In the genomic region with DNA sequence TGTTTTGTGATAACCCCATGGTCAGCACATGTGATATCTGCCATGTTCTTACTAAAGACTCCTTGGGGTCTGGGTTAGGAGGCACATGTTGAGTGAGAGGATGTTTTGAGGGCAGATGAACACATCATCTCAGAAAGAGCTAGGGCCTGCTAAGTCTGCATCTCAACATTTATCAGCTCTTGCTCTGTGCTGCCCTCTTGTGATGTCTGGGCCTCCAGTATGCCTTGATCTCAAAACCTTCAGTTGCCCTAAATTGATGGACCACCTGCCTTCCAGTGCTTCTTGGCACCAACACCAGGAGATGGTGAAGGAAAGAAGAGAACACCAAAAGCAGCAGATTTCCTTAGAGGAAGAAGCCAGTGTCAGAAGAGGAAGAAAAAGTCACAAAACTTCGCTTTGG, we compare ENCODE assay signal across 8 cellular contexts. TPM values are rescaled to one million over a fixed set of nuclear protein-coding genes. Genes with fewer than 3 reads are reported as not detected.
DNase-seq lines count a peak whose midpoint lies in the region; ATAC-seq and TF ChIP-seq lines count a peak whose summit lies in the region.

No MANE protein-coding gene starts in this region.

- no peak overlapping the region for H3K56ac ChIP-seq in H9 (ENCODE audit: insufficient read length, low read depth, low read length)

- H3K18ac ChIP-seq in H9 (ENCODE audit: insufficient read length, low read depth, low read length): no peak overlapping the region

- POLR2A ChIA-PET in SK-N-SH (lab: Yijun Ruan, JAX): no interaction called here

- TF ChIP-seq CTCF in H9 (conservative IDR thresholded peaks at IDR 0.05): peak; percentile 61; the same call in 2 of the 3 replicates
- peak; percentile 67 for TF ChIP-seq CTCF in SK-N-SH (IDR thresholded peaks at IDR 0.05)

- no peak overlapping the region for H3K4me3 ChIP-seq in SK-N-SH (ENCODE audit: low read depth in 2 of 2, low read length in 1 of 2)

- H3K79me1 ChIP-seq in H9 (ENCODE audit: insufficient read depth, low read depth, low read length, poor library complexity, severe bottlenecking): no peaks in the 10 kb centered on the region

- H3K23me2 ChIP-seq in H9 (ENCODE audit: insufficient read length, low read depth, low read length, poor library complexity, severe bottlenecking): no peaks in the 10 kb centered on the region

- no peak overlapping the region for H3K27ac Mint-ChIP-seq in H9

- no peaks in the 10 kb centered on the region for H3K27me3 Mint-ChIP-seq in H9 (ENCODE audit: low read depth)

- H2BK20ac ChIP-seq in H9 (ENCODE audit: low read depth, low read length, poor library complexity, severe bottlenecking): no peak overlapping the region

- no peak overlapping the region for H3K9ac ChIP-seq in H9 (ENCODE audit: extremely low read depth, insufficient read length, low read length)
- no peak overlapping the region for H3K9ac ChIP-seq in SK-N-SH

- H2BK15ac ChIP-seq in H9 (ENCODE audit: low read depth, low read length): no peak overlapping the region

- no peaks in the 10 kb centered on the region for H3K9me2 ChIP-seq in SK-N-SH

- ATAC-seq in GM18520 (IDR thresholded peaks at IDR 0.05; ENCODE audit: unreplicated experiment): no peak
- no peak for ATAC-seq in GM21367 (IDR thresholded peaks at IDR 0.05; ENCODE audit: unreplicated experiment)
- no peak for ATAC-seq in GM21390 (IDR thresholded peaks at IDR 0.05; ENCODE audit: unreplicated experiment)
- no peak for ATAC-seq in HG03521 (IDR thresholded peaks at IDR 0.05; ENCODE audit: unreplicated experiment)

- no peak overlapping the region for H2BK120ac ChIP-seq in H9 (ENCODE audit: low read depth, low read length, poor library complexity, severe bottlenecking)

- H2BK12ac ChIP-seq in H9 (ENCODE audit: insufficient read length, low read depth, low read length): no peak overlapping the region

- H3K36me3 Mint-ChIP-seq in H9 (ENCODE audit: insufficient read depth in 1 of 3, low read depth in 3 of 3): peaks cover 0 to 14% (median 5%) of the 10 kb centered on the region in 3 experiments; a peak in 5 of 7 replicates

- H3K4me1 ChIP-seq in H9 (ENCODE audit: insufficient read depth, low read length) (peaks cover 3% of the 10 kb centered on the region), SK-N-SH (ENCODE audit: control insufficient read depth in 1 of 2, insufficient read depth in 2 of 2, low read depth in 1 of 2, low read length in 1 of 2) (no peaks in the 10 kb centered on the region; a peak in 1 of 4 replicates)

- no CpG with 5 or more reads among the region's 1 CpG for WGBS in H9 (ENCODE audit: extremely low coverage, insufficient read length, low lambda C conversion rate)
- WGBS in SK-N-SH (ENCODE audit: low lambda C conversion rate): 62% methylated on average over 1 of the region's 1 CpG

- H3K4me2 ChIP-seq in H9 (ENCODE audit: insufficient read depth, insufficient read length, low read length) (no peak overlapping the region), SK-N-SH (no peak overlapping the region)

- no peaks in the 10 kb centered on the region for H3K9me3 ChIP-seq in H9 (ENCODE audit: control insufficient read depth, low read depth, low read length)
- H3K9me3 ChIP-seq in SK-N-SH: no peaks in the 10 kb centered on the region

- DNase-seq in AG20443 (ENCODE audit: low spot score) (peak; percentile 31), H9 (no peak), SK-N-SH (no peak), inferior parietal cortex (ENCODE audit: extremely low spot score) (peak; percentile 27)

- no peak overlapping the region for H4K8ac ChIP-seq in H9 (replicated peaks; ENCODE audit: insufficient read length, low read depth, low read length)

- no peak overlapping the region for H2AK5ac ChIP-seq in H9 (ENCODE audit: insufficient read length, low read length)

- H4K5ac ChIP-seq in H9 (ENCODE audit: insufficient read length, low read depth, low read length): no peak overlapping the region

- TF ChIP-seq RAD21 in SK-N-SH (IDR thresholded peaks at IDR 0.05; ENCODE audit: low read length): peak; percentile 62

- CTCF ChIA-PET in SK-N-SH (lab: Yijun Ruan, JAX): interaction anchor here (0.7 to 2.9 kb wide), 6 partner anchors 10 to 408 kb away, joined by 3 to 11 read pairs (median 4); no protein-coding TSS in a partner anchor

- no peak overlapping the region for H3T11ph ChIP-seq in H9 (ENCODE audit: low read length)

- no peaks in the 10 kb centered on the region for H4K20me1 ChIP-seq in H9 (ENCODE audit: control insufficient read depth, insufficient read depth, insufficient read length)
- H4K20me1 ChIP-seq in SK-N-SH (ENCODE audit: insufficient read depth): no peaks in the 10 kb centered on the region

- H3K36me3 ChIP-seq in SK-N-SH (replicated peaks in 1 of 2; ENCODE audit: control insufficient read depth in 1 of 2, insufficient read depth in 2 of 2, low read length in 1 of 2): no peaks in the 10 kb centered on the region

- H3K79me2 ChIP-seq in H9 (ENCODE audit: insufficient read depth, low read length): peaks cover 17% of the 10 kb centered on the region
- H3K79me2 ChIP-seq in SK-N-SH (ENCODE audit: insufficient read depth): no peaks in the 10 kb centered on the region

- TF ChIP-seq EP300 in SK-N-SH (IDR thresholded peaks at IDR 0.05; ENCODE audit: borderline replicate concordance in 1 of 2, low read depth in 1 of 2, low read length in 1 of 2): no peak

- no peak overlapping the region for H3K27ac ChIP-seq in H9 (ENCODE audit: insufficient read length, low read depth, low read length)
- no peak overlapping the region for H3K27ac ChIP-seq in SK-N-SH (ENCODE audit: low read depth in 2 of 2, low read length in 1 of 2)

- no peak overlapping the region for H2AFZ ChIP-seq in H9 (ENCODE audit: low read length)
- no peak overlapping the region for H2AFZ ChIP-seq in SK-N-SH (ENCODE audit: low read depth)

- no peak overlapping the region for H3K14ac ChIP-seq in H9 (ENCODE audit: insufficient read depth, low read length)

- H2BK5ac ChIP-seq in H9 (ENCODE audit: insufficient read length, low read length): no peak overlapping the region

- no peak overlapping the region for H3K23ac ChIP-seq in H9 (ENCODE audit: insufficient read length, low read depth, low read length)

- peaks cover 19 to 32% of the 10 kb centered on the region in 2 experiments for H3K4me1 Mint-ChIP-seq in H9

- no peaks in the 10 kb centered on the region for H3K27me3 ChIP-seq in H9 (ENCODE audit: insufficient read depth, low read length)
- no peaks in the 10 kb centered on the region for H3K27me3 ChIP-seq in SK-N-SH (ENCODE audit: insufficient read depth)

- H3K9me3 Mint-ChIP-seq in H9: peaks cover 21 to 32% of the 10 kb centered on the region in 2 experiments

- no peak overlapping the region for H3K4ac ChIP-seq in H9 (ENCODE audit: low read depth, low read length)

- no peak overlapping the region for H4K91ac ChIP-seq in H9 (ENCODE audit: insufficient read length, low read depth, low read length)

- H3F3A ChIP-seq in SK-N-SH (replicated peaks; ENCODE audit: insufficient read depth): no peaks in the 10 kb centered on the region

- no peak overlapping the region for H3K4me3 Mint-ChIP-seq in H9

TF ChIP-seq in SK-N-SH, 30 proteins besides CTCF, POLR2A, EP300 and RAD21:
- TF ChIP-seq ELF1 (IDR thresholded peaks at IDR 0.05) (no peak), SMC3 (IDR thresholded peaks at IDR 0.05; ENCODE audit: low read depth, low read length) (peak; percentile 52), TCF12 (IDR thresholded peaks at IDR 0.05) (no peak), NRF1 (IDR thresholded peaks at IDR 0.05; ENCODE audit: low read depth, low read length) (no peak), MXI1 (IDR thresholded peaks at IDR 0.05; ENCODE audit: low read depth, low read length) (no peak), JUND (IDR thresholded peaks at IDR 0.05) (no peak), SIN3A (IDR thresholded peaks at IDR 0.05; ENCODE audit: borderline replicate concordance, low read depth, low read length) (no peak)
- TF ChIP-seq, protein P1, sequence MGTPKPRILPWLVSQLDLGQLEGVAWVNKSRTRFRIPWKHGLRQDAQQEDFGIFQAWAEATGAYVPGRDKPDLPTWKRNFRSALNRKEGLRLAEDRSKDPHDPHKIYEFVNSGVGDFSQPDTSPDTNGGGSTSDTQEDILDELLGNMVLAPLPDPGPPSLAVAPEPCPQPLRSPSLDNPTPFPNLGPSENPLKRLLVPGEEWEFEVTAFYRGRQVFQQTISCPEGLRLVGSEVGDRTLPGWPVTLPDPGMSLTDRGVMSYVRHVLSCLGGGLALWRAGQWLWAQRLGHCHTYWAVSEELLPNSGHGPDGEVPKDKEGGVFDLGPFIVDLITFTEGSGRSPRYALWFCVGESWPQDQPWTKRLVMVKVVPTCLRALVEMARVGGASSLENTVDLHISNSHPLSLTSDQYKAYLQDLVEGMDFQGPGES (IDR thresholded peaks at IDR 0.05; ENCODE audit: low read depth, low read length): no peak

RNA-seq across cellular contexts. Expression of gene MID1, which starts 22.5 kb away (rescaled TPM):
- 32.9 and 33.1 TPM in 2 replicates for total RNA-seq in H9 (2021)
- polyA plus RNA-seq in SK-N-SH (2012; rRNA removed): 8.5 and 10.4 TPM in 2 replicates
- 5.3 and 5.8 TPM in 2 replicates for polyA plus RNA-seq in SK-N-SH (2012; cell fraction: cytosol; rRNA removed)
- polyA plus RNA-seq in SK-N-SH (2012; cell fraction: nucleus; rRNA removed): 20.1 and 27.9 TPM in 2 replicates

Comparison
In these comparisons a context has a peak if more than half of its experiments do, and no peak if none do; other contexts are left out.
1. DNase-seq: peak in AG20443 (single experiment) and inferior parietal cortex (single experiment); none in H9 (single experiment) and SK-N-SH (single experiment).